In genomic region chr13:110457361-110457760, GRCh38 we compare ENCODE assay signal across 1 cellular context.
TF ChIP-seq lines count a peak whose summit lies in the region.

No MANE protein-coding gene starts in this region.

TF ChIP-seq in GM23338, 12 proteins besides CTCF, POLR2A, EP300 and RAD21:
- TF ChIP-seq ZNF462 (CRISPR knock-in tag; IDR thresholded peaks at IDR 0.05) (no peak), ZNF331 (CRISPR knock-in tag; IDR thresholded peaks at IDR 0.05; ENCODE audit: low read depth) (no peak), EZH2 (IDR thresholded peaks at IDR 0.05; ENCODE audit: low read depth, unreplicated experiment) (no peak), JUNB (IDR thresholded peaks at IDR 0.05; ENCODE audit: unreplicated experiment) (no peak), STAT1 (IDR thresholded peaks at IDR 0.05; ENCODE audit: unreplicated experiment) (no peak), EZH2phosphoT487 (IDR thresholded peaks at IDR 0.05; ENCODE audit: unreplicated experiment) (no peak), ZNF114 (CRISPR knock-in tag; IDR thresholded peaks at IDR 0.05) (no peak), POLR2AphosphoS5 (IDR thresholded peaks at IDR 0.05; ENCODE audit: low read depth) (no peak), ETS1 (IDR thresholded peaks at IDR 0.05) (no peak), NANOG (IDR thresholded peaks at IDR 0.05; ENCODE audit: borderline replicate concordance) (no peak)
- TF ChIP-seq, protein P1, sequence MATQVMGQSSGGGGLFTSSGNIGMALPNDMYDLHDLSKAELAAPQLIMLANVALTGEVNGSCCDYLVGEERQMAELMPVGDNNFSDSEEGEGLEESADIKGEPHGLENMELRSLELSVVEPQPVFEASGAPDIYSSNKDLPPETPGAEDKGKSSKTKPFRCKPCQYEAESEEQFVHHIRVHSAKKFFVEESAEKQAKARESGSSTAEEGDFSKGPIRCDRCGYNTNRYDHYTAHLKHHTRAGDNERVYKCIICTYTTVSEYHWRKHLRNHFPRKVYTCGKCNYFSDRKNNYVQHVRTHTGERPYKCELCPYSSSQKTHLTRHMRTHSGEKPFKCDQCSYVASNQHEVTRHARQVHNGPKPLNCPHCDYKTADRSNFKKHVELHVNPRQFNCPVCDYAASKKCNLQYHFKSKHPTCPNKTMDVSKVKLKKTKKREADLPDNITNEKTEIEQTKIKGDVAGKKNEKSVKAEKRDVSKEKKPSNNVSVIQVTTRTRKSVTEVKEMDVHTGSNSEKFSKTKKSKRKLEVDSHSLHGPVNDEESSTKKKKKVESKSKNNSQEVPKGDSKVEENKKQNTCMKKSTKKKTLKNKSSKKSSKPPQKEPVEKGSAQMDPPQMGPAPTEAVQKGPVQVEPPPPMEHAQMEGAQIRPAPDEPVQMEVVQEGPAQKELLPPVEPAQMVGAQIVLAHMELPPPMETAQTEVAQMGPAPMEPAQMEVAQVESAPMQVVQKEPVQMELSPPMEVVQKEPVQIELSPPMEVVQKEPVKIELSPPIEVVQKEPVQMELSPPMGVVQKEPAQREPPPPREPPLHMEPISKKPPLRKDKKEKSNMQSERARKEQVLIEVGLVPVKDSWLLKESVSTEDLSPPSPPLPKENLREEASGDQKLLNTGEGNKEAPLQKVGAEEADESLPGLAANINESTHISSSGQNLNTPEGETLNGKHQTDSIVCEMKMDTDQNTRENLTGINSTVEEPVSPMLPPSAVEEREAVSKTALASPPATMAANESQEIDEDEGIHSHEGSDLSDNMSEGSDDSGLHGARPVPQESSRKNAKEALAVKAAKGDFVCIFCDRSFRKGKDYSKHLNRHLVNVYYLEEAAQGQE (IDR thresholded peaks at IDR 0.05; ENCODE audit: unreplicated experiment) = no peak
